In the genomic region with DNA sequence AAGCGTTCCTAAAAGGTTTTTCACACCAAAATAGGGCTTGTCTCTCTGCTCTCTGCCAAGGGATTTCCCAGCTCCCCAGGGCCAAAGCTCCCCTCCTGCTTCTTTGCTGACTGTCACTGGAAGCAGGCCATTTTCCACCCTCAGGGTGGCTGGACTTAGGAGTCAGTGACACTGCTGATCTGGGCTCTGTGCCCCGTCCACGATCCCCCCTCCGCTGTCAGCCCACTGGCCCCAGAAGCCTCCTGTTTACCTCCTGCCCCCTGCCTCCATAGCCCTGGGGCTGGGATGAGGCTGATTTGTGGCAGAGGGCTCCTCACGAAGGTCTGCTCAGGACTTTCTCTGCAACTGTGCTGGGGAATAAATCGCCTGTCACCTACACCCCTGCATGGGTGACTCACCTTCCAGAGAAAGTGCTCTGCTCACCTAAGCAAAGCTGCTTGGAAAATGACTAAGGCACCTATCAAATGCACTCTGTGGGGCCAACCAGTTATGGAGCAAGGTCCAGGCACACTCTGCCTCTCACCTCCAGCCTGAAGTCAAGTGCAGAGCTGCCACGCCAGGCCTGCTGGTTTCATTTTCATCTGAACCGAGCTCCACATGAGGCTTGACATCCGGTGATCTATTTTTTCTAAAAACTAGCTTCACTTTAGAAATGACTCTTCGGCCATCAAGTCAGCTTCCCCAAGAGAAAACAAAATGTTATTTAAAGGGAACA, we compare ENCODE assay signal across 8 cellular contexts. TPM values are rescaled to one million over a fixed set of nuclear protein-coding genes. Genes with fewer than 3 reads are reported as not detected.
DNase-seq lines count a peak whose midpoint lies in the region; ATAC-seq and TF ChIP-seq lines count a peak whose summit lies in the region.

No MANE protein-coding gene starts in this region.

- no peak overlapping the region for H3K4me3 ChIP-seq in AG04450 (ENCODE audit: low read depth, low read length)

- H3K27me3 ChIP-seq in AG04450 (ENCODE audit: control insufficient read depth, insufficient read depth, low read length) = no peaks in the 10 kb centered on the region

- no peak for DNase-seq in AG04450 (ENCODE audit: low read depth, low spot score)
- DNase-seq in RPMI8226 = peak; percentile 89
- peak; percentile 81 to 90 for DNase-seq in activated naive CD4-positive, alpha-beta T cell treated with anti-CD3 and anti-CD28 coated beads, Interleukin-2, amount 50 U/mL, for 72 hours (ENCODE audit: low spot score in 2 of 2)
- peak; percentile 97 for DNase-seq in islet precursor cell
- peak; percentile 73 to 87 (median 74) for DNase-seq in stimulated activated CD4-positive, alpha-beta T cell treated with anti-CD3 and anti-CD28 coated beads, TNF-alpha, amount 100 ng/mL, for 24 hours (ENCODE audit: low read depth in 3 of 3)
- no peak for DNase-seq in AG20443 (ENCODE audit: low spot score)

- H3K9me3 Mint-ChIP-seq in activated naive CD4-positive, alpha-beta T cell treated with anti-CD3 and anti-CD28 coated beads, Interleukin-2, amount 50 U/mL, for 72 hours = no peaks in the 10 kb centered on the region

- peaks cover 49 to 72% of the 10 kb centered on the region in 2 donors for H3K36me3 Mint-ChIP-seq in activated naive CD4-positive, alpha-beta T cell treated with anti-CD3 and anti-CD28 coated beads, Interleukin-2, amount 50 U/mL, for 72 hours

- ATAC-seq in GM21526 (IDR thresholded peaks at IDR 0.05; ENCODE audit: low FRiP score, unreplicated experiment) (peak; percentile 26), GM18870 (IDR thresholded peaks at IDR 0.05; ENCODE audit: unreplicated experiment) (no peak)
- peak; percentile 73 to 74 for ATAC-seq in activated naive CD4-positive, alpha-beta T cell treated with anti-CD3 and anti-CD28 coated beads, Interleukin-2, amount 50 U/mL, for 72 hours

- CTCF ChIA-PET in AG04450 (lab: Charles Lee) = interaction anchor here (0.7 to 2.8 kb wide), 5 partner anchors 17 to 84 kb away, joined by 3 to 24 read pairs (median 3); no protein-coding TSS in a partner anchor

- no peaks in the 10 kb centered on the region for H3K9me3 ChIP-seq in AG04450 (ENCODE audit: control insufficient read depth, insufficient read depth, low read length)

- peak overlapping the region; percentile 96 to 99 for H3K27ac Mint-ChIP-seq in activated naive CD4-positive, alpha-beta T cell treated with anti-CD3 and anti-CD28 coated beads, Interleukin-2, amount 50 U/mL, for 72 hours

- H3K27ac ChIP-seq in AG04450 (ENCODE audit: low read depth, low read length) = peak overlapping the region; percentile 54

- POLR2A ChIA-PET in AG04450 (lab: Yijun Ruan, JAX) = interaction anchor here (0.6 to 1.4 kb wide), 3 partner anchors 23 to 60 kb away, joined by 3 to 5 read pairs (median 3); no protein-coding TSS in a partner anchor

- no peak for TF ChIP-seq CTCF in AG04450 (IDR thresholded peaks at IDR 0.05; ENCODE audit: low read depth, low read length)

RNA-seq across cellular contexts. Expression of a gene that starts 4.9 kb away (rescaled TPM):
- 4.9 and 6.6 TPM in 2 replicates for polyA plus RNA-seq in AG04450 (2011; rRNA removed)
- polyA minus RNA-seq in AG04450 (2011; rRNA and poly(A)+ RNA removed) = 6.9 and 7.2 TPM in 2 replicates
- total RNA-seq in activated naive CD4-positive, alpha-beta T cell treated with anti-CD3 and anti-CD28 coated beads, Interleukin-2, amount 50 U/mL, for 72 hours = 10 to 100 TPM; 38.4 to 54.4 TPM

RNA-seq across cellular contexts. Expression of a gene that starts 50.0 kb away (rescaled TPM):
- polyA plus RNA-seq in AG04450 (2011; rRNA removed) = not detected in 2 replicates
- 0.13 TPM in 1 of 2 replicates, not detected in the other for polyA minus RNA-seq in AG04450 (2011; rRNA and poly(A)+ RNA removed)
- total RNA-seq in activated naive CD4-positive, alpha-beta T cell treated with anti-CD3 and anti-CD28 coated beads, Interleukin-2, amount 50 U/mL, for 72 hours = under 1 TPM; 0.37 to 0.50 TPM

Comparison
In these comparisons a context has a peak if more than half of its experiments do, and no peak if none do; other contexts are left out.
1. DNase-seq: peak in RPMI8226 (single experiment), activated naive CD4-positive, alpha-beta T cell treated with anti-CD3 and anti-CD28 coated beads, Interleukin-2, amount 50 U/mL, for 72 hours (2 of 2), islet precursor cell (single experiment) and stimulated activated CD4-positive, alpha-beta T cell treated with anti-CD3 and anti-CD28 coated beads, TNF-alpha, amount 100 ng/mL, for 24 hours (3 of 3); none in AG04450 (single experiment) and AG20443 (single experiment).